ENCODE assay signal across 8 cellular contexts in the genomic region with DNA sequence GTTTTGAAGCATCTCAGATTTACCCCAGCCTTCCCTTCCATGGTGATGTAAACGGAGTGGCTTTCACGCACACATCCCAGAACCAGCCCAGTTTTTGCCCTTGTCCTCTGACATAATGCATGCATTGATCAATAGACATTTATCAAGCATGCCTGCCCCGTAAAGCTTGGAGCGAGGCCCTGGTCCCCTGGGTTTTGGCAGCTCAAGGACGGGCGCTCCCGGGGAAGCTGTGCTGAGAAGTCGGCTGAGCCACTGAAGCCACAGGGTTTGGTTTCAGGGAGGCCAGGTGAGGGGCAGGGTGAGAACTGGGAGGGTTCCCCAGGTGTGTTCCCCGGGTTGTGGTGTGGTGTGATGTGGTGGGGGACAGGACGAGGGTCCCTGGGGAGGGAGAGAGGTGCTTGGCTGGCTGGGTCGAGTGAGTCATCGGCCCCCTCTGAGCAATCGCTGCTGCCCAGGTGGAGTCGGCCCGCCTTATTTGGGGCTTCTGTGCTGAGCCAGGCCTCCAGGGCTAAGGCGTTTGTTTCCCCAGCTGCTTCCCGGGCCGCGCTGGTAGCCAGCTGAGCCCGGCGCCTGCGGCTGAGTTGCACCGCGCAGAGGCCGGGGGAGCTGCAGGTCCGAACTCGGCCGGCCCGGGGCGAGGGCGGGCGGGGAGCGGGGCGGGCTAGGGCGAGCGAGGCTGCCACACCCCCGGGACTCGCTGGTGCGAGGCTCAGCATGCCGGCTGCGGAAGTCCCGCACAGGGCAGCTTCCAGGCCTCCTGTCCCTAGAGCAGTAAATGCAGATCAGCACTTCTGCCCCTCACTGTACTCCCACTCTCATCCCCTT. TPM values are rescaled to one million over a fixed set of nuclear protein-coding genes. Genes with fewer than 3 reads are reported as not detected.
DNase-seq lines count a peak whose midpoint lies in the region; ATAC-seq, FAIRE-seq and TF ChIP-seq lines count a peak whose summit lies in the region.

No MANE protein-coding gene starts in this region.

- H3K9me2 ChIP-seq in hepatocyte (replicated peaks; ENCODE audit: insufficient read depth) = no peaks in the 10 kb centered on the region

- H3K27ac Mint-ChIP-seq in activated naive CD8-positive, alpha-beta T cell treated with anti-CD3 and anti-CD28 coated beads, Interleukin-2, amount 50 U/mL, for 24 hours = peak overlapping the region; percentile 96

- no peak overlapping the region for H3K4me3 ChIP-seq in hepatocyte

- ATAC-seq in GM18870 (IDR thresholded peaks at IDR 0.05; ENCODE audit: unreplicated experiment) (peak; percentile 17), HG03135 (IDR thresholded peaks at IDR 0.05; ENCODE audit: unreplicated experiment) (peak; percentile 51)
- peak; percentile 63 for ATAC-seq in activated naive CD8-positive, alpha-beta T cell treated with anti-CD3 and anti-CD28 coated beads, Interleukin-2, amount 50 U/mL, for 24 hours

- no peaks in the 10 kb centered on the region for H3K9me3 Mint-ChIP-seq in activated naive CD8-positive, alpha-beta T cell treated with anti-CD3 and anti-CD28 coated beads, Interleukin-2, amount 50 U/mL, for 24 hours

- no peak for FAIRE-seq in frontal cortex (lab: Jason Lieb, UNC)

- no peaks in the 10 kb centered on the region for H3K36me3 ChIP-seq in hepatocyte (replicated peaks; ENCODE audit: insufficient read depth, low read depth)

- H3K4me3 Mint-ChIP-seq in activated naive CD8-positive, alpha-beta T cell treated with anti-CD3 and anti-CD28 coated beads, Interleukin-2, amount 50 U/mL, for 24 hours = peak overlapping the region; percentile 72

- H3K4me2 ChIP-seq in hepatocyte = peak overlapping the region; percentile 66

- H3K27me3 ChIP-seq in hepatocyte = no peaks in the 10 kb centered on the region

- peaks cover 2% of the 10 kb centered on the region for H3K27me3 Mint-ChIP-seq in activated naive CD8-positive, alpha-beta T cell treated with anti-CD3 and anti-CD28 coated beads, Interleukin-2, amount 50 U/mL, for 24 hours

- WGBS in hepatocyte (ENCODE audit: low lambda C conversion rate, missing lambda C conversion rate) = 20% methylated on average over 17 of the region's 42 CpGs

- peaks cover 82% of the 10 kb centered on the region for H3K79me2 ChIP-seq in hepatocyte

- peak overlapping the region; percentile 89 for H3K27ac ChIP-seq in hepatocyte

- peaks cover 73% of the 10 kb centered on the region for H3K4me1 Mint-ChIP-seq in activated naive CD8-positive, alpha-beta T cell treated with anti-CD3 and anti-CD28 coated beads, Interleukin-2, amount 50 U/mL, for 24 hours

- no peak overlapping the region for H2AFZ ChIP-seq in hepatocyte

- TF ChIP-seq CTCF in hepatocyte (IDR thresholded peaks at IDR 0.05; ENCODE audit: poor library complexity) = no peak

- H3K4me1 ChIP-seq in hepatocyte (ENCODE audit: insufficient read depth) = peaks cover 16% of the 10 kb centered on the region

- no peaks in the 10 kb centered on the region for H3K9me3 ChIP-seq in hepatocyte (ENCODE audit: low read depth)

- H3K36me3 Mint-ChIP-seq in activated naive CD8-positive, alpha-beta T cell treated with anti-CD3 and anti-CD28 coated beads, Interleukin-2, amount 50 U/mL, for 24 hours (ENCODE audit: low read depth) = no peaks in the 10 kb centered on the region

- peak; percentile 40 to 53 for DNase-seq in SHP77 (lab: John Stamatoyannopoulos, UW)
- peak; percentile 75 for DNase-seq in activated naive CD8-positive, alpha-beta T cell treated with anti-CD3 and anti-CD28 coated beads, Interleukin-2, amount 50 U/mL, for 24 hours
- DNase-seq in hepatocyte (ENCODE audit: low spot score) = peak; percentile 86
- peak in 2 of 3 donors; percentile 44 to 46 for DNase-seq in stimulated activated CD4-positive, alpha-beta T cell treated with anti-CD3 and anti-CD28 coated beads, Interleukin-12 subunit alpha, Interleukin-12 subunit beta, amount 100 ng/mL, for 48 hours (ENCODE audit: low read depth in 2 of 3, low spot score in 1 of 3)
- no peak for DNase-seq in frontal cortex (ENCODE audit: low spot score in 2 of 2)
- no peak for DNase-seq in COLO829 (ENCODE audit: low spot score)

- peaks cover 41% of the 10 kb centered on the region for H4K20me1 ChIP-seq in hepatocyte (ENCODE audit: insufficient read depth, poor library complexity, severe bottlenecking)

RNA-seq across cellular contexts. Expression of gene ATP2B4, which starts 23.6 kb away (rescaled TPM):
- 60.6 and 64.0 TPM in 2 replicates for total RNA-seq in hepatocyte
- 30.7 and 34.5 TPM in 2 replicates for polyA plus RNA-seq in hepatocyte
- total RNA-seq in frontal cortex = 24.9 TPM

Comparison
In these comparisons a context has a peak if more than half of its experiments do, and no peak if none do; other contexts are left out.
1. DNase-seq: peak in SHP77 (2 of 2), activated naive CD8-positive, alpha-beta T cell treated with anti-CD3 and anti-CD28 coated beads, Interleukin-2, amount 50 U/mL, for 24 hours (single experiment), hepatocyte (single experiment) and stimulated activated CD4-positive, alpha-beta T cell treated with anti-CD3 and anti-CD28 coated beads, Interleukin-12 subunit alpha, Interleukin-12 subunit beta, amount 100 ng/mL, for 48 hours (2 of 3); none in frontal cortex (0 of 2) and COLO829 (single experiment).
2. Peak in every context shown above with its lines, with median percentiles within 50 percentile points of each other: ATAC-seq.